Comparison of ENCODE assay signal across 1 cellular context in the genomic region with DNA sequence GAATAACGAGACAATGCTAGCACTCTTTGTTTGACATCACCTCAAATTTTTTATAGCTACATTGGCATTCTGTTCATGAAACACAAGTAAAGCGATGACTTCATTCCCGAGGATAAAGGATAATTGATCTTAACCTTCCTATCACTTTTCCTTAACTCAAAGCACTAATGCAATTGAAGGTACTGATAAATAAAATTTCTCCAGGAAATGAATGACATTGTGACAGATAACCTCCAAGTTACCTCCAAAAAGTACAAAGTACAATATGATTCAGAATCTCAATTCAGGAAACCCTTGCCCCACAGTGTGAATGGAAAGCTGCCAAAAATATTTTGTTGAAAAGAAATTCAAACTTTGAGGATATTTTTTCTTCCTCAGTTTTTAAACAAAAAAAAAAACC.
TF ChIP-seq lines count a peak whose summit lies in the region.

No MANE protein-coding gene starts in this region.

TF ChIP-seq in HepG2, 621 proteins besides CTCF, POLR2A, EP300 and RAD21 (continued from another document):
- TF ChIP-seq, protein P1, sequence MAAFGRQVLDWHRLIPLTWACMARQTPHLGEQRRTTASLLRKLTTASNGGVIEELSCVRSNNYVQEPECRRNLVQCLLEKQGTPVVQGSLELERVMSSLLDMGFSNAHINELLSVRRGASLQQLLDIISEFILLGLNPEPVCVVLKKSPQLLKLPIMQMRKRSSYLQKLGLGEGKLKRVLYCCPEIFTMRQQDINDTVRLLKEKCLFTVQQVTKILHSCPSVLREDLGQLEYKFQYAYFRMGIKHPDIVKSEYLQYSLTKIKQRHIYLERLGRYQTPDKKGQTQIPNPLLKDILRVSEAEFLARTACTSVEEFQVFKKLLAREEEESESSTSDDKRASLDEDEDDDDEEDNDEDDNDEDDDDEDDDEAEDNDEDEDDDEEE (CRISPR knock-in tag; IDR thresholded peaks at IDR 0.05) = no peak
